ENCODE assay signal across 15 cellular contexts in the genomic region with DNA sequence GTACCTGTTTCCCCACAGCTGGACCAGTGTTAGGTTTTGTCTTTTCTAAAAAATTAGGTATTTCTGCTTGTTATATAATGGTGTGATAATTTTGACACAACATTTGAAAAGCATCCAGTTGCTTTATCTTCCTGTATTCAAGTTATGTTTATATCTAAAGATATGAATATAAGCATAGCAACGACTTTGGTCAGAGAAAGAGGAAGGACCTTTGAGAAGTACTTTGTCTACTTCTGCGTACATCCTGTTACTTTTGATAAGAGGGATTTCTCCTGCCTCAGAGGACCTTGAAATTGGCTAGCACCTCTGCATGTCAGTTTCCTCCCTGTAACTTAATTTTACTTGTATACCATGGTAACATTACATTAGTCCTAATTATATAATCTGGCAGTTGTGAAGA. TPM values are rescaled to one million over a fixed set of nuclear protein-coding genes. Genes with fewer than 3 reads are reported as not detected.
A peak's percentile ranks its signal among the peaks of the same experiment; 100 is the strongest.
DNase-seq lines count a peak whose midpoint lies in the region; ATAC-seq lines count a peak whose summit lies in the region.
"Had no signal": no experiment of that assay in that cellular context is flagged by ENCODE, and none has a peak within 500 bp of the region (broad histone marks: within the 10 kb centered on the region; RNA-seq: fewer than 3 reads in every experiment).

No MANE protein-coding gene starts in this region.

- peak overlapping the region; percentile 82 for H3K27ac ChIP-seq in naive thymus-derived CD4-positive, alpha-beta T cell (ENCODE audit: low read depth, low read length)
- H3K27ac ChIP-seq: 22Rv1, sigmoid colon, testis had no signal

- H3K27me3 Mint-ChIP-seq in effector memory CD8-positive, alpha-beta T cell: no peaks in the 10 kb centered on the region
- H3K27me3 Mint-ChIP-seq in naive thymus-derived CD4-positive, alpha-beta T cell: no peaks in the 10 kb centered on the region

- peak; percentile 91 for ATAC-seq in effector memory CD8-positive, alpha-beta T cell (replicated peaks)
- peak; percentile 90 for ATAC-seq in naive thymus-derived CD4-positive, alpha-beta T cell
- ATAC-seq in HG02973 (IDR thresholded peaks at IDR 0.05; ENCODE audit: unreplicated experiment) (no peak), GM21515 (IDR thresholded peaks at IDR 0.05; ENCODE audit: unreplicated experiment) (no peak)

- H3K4me1 Mint-ChIP-seq in effector memory CD8-positive, alpha-beta T cell (ENCODE audit: low read depth in 2 of 2): peaks cover 9 to 32% of the 10 kb centered on the region in 2 donors
- peaks cover 8 to 61% (median 52%) of the 10 kb centered on the region in 7 donors for H3K4me1 Mint-ChIP-seq in naive thymus-derived CD4-positive, alpha-beta T cell

- H3K4me3 Mint-ChIP-seq in effector memory CD8-positive, alpha-beta T cell: peak overlapping the region in 1 of 2 donors; percentile 8
- peak overlapping the region in 8 of 10 donors; percentile 23 to 68 (median 52) for H3K4me3 Mint-ChIP-seq in naive thymus-derived CD4-positive, alpha-beta T cell

- CTCF ChIA-PET in naive thymus-derived CD4-positive, alpha-beta T cell (lab: Charles Lee): interaction anchor here (1.1 kb wide), 1 partner anchor 333 kb away, joined by 3 read pairs; no protein-coding TSS in a partner anchor

- H3K9me3 ChIP-seq in naive thymus-derived CD4-positive, alpha-beta T cell (ENCODE audit: control insufficient read depth in 2 of 3, low read length in 3 of 3): no peaks in the 10 kb centered on the region
- H3K9me3 ChIP-seq: sigmoid colon, testis had no signal

- DNase-seq in NOMO-1 (lab: John Stamatoyannopoulos, UW; ENCODE audit: unreplicated experiment in 2 of 2) (peak; percentile 21 to 76), NOMO-1 treated with dmso at 0.1 percent for 144 hours (lab: John Stamatoyannopoulos, UW; ENCODE audit: unreplicated experiment) (no peak), OCI-M1 (lab: John Stamatoyannopoulos, UW) (peak; percentile 82), NCI-H82 (lab: John Stamatoyannopoulos, UW) (no peak)
- no peak for DNase-seq in effector memory CD8-positive, alpha-beta T cell
- DNase-seq in naive thymus-derived CD4-positive, alpha-beta T cell: peak in 6 of 9 donors; percentile 18 to 69 (median 65)
- DNase-seq: activated CD4-positive, alpha-beta T cell treated with anti-CD3 and anti-CD28 coated beads for 48 hours; DMS 273 treated with DMSO at 0.1 percent for 48 hours; NCI-H1105; NCI-H510A; sigmoid colon; testis had no signal

- H3K4me3 ChIP-seq in naive thymus-derived CD4-positive, alpha-beta T cell (ENCODE audit: low read length): no peak overlapping the region
- H3K4me3 ChIP-seq: sigmoid colon, testis had no signal

- H3K9me3 Mint-ChIP-seq in effector memory CD8-positive, alpha-beta T cell: no peaks in the 10 kb centered on the region
- no peaks in the 10 kb centered on the region for H3K9me3 Mint-ChIP-seq in naive thymus-derived CD4-positive, alpha-beta T cell

- peaks cover 7 to 29% of the 10 kb centered on the region in 2 donors for H3K4me1 ChIP-seq in naive thymus-derived CD4-positive, alpha-beta T cell (ENCODE audit: control insufficient read depth in 2 of 2, insufficient read depth in 2 of 2, low read length in 2 of 2)
- H3K4me1 ChIP-seq: testis had no signal

- intact Hi-C loops in naive thymus-derived CD4-positive, alpha-beta T cell (cut with micrococcal nuclease): loop anchor here in 1 of 2 donors (2.0 kb wide), 1 partner anchor 22 kb away; no protein-coding TSS in a partner anchor

- POLR2A ChIA-PET in naive thymus-derived CD4-positive, alpha-beta T cell (lab: Charles Lee): interaction anchor here (6.3 kb wide), 1 partner anchor 53 kb away, joined by 41 read pairs; a partner anchor contains a TSS

- H3K27me3 ChIP-seq in naive thymus-derived CD4-positive, alpha-beta T cell (ENCODE audit: control insufficient read depth in 2 of 2, insufficient read depth in 2 of 2, low read length in 2 of 2): no peaks in the 10 kb centered on the region
- H3K27me3 ChIP-seq: sigmoid colon, testis had no signal

- H3K36me3 ChIP-seq in naive thymus-derived CD4-positive, alpha-beta T cell (ENCODE audit: control insufficient read depth in 2 of 3, insufficient read depth in 3 of 3, low read length in 3 of 3): peaks cover 0 to 12% (median 0%) of the 10 kb centered on the region in 3 experiments

- H3K27ac Mint-ChIP-seq in effector memory CD8-positive, alpha-beta T cell: peak overlapping the region; percentile 83 to 93
- peak overlapping the region; percentile 13 to 99 (median 94) for H3K27ac Mint-ChIP-seq in naive thymus-derived CD4-positive, alpha-beta T cell

- peaks cover 38% of the 10 kb centered on the region for H3K36me3 Mint-ChIP-seq in effector memory CD8-positive, alpha-beta T cell (ENCODE audit: insufficient read depth)
- peaks cover under 1 to 21% (median 12%) of the 10 kb centered on the region in 5 donors for H3K36me3 Mint-ChIP-seq in naive thymus-derived CD4-positive, alpha-beta T cell

RNA-seq across cellular contexts. Expression of a gene that starts 24.7 kb away (rescaled TPM):
- total RNA-seq in naive thymus-derived CD4-positive, alpha-beta T cell: 100 to 1,000 TPM in 2 of 5 experiments, 10 to 100 TPM in 3; 57.5 to 157 (median 78.0) TPM
- polyA plus RNA-seq in naive thymus-derived CD4-positive, alpha-beta T cell: 100 to 1,000 TPM in 1 of 2 donors, 10 to 100 TPM in 1; 99.9 to 138 TPM

RNA-seq across cellular contexts. Expression of a gene that starts 54.5 kb away (rescaled TPM):
- 1,000 to 10,000 TPM in 2 of 5 experiments, 100 to 1,000 TPM in 3; 372 to 1,041 (median 699) TPM for total RNA-seq in naive thymus-derived CD4-positive, alpha-beta T cell
- polyA plus RNA-seq in naive thymus-derived CD4-positive, alpha-beta T cell: 100 to 1,000 TPM; 100 to 152 TPM

Comparison
In these comparisons a context has a peak if more than half of its experiments do, and no peak if none do; other contexts are left out.
1. DNase-seq: peak in NOMO-1 (2 of 2), OCI-M1 (single experiment) and naive thymus-derived CD4-positive, alpha-beta T cell (6 of 9); none in NOMO-1 treated with dmso at 0.1 percent for 144 hours (single experiment), effector memory CD8-positive, alpha-beta T cell (0 of 3) and NCI-H82 (single experiment).
2. ATAC-seq: peak in effector memory CD8-positive, alpha-beta T cell (single experiment) and naive thymus-derived CD4-positive, alpha-beta T cell (single experiment); none in HG02973 (single experiment) and GM21515 (single experiment).